ENCODE assay signal across 8 cellular contexts in the genomic region with DNA sequence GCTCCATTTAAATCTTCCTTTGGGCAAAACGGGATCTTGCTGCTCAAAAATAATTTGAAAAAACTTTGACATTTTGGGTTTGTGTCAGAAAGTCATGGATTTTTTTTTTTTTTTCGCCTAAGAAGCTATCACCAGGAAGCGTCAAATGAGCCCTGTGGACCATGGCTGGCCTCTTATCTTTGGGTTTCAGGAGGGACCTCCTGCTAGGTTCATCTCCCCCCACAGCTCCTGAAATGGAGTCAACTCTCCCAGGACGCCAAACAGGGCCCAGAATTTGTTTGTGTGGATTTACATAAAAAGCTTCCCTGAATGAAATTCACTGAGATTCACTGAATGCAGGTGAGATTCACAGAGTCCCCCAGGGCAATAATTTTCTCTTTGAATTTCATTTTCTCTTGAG.
"Had no signal": no experiment of that assay in that cellular context is flagged by ENCODE, and none has a peak within 500 bp of the region (broad histone marks: within the 10 kb centered on the region; RNA-seq: fewer than 3 reads in every experiment).

No MANE protein-coding gene starts in this region.

- H3K9me3 Mint-ChIP-seq: H9, IgD-negative memory B cell had no signal

- H3K27ac Mint-ChIP-seq: IgD-negative memory B cell had no signal

- DNase-seq: GOT3, H9, HCEC 1CT, KG1 had no signal

- H3K36me3 Mint-ChIP-seq: IgD-negative memory B cell had no signal

- H3K27ac ChIP-seq: HL-60 had no signal

- FAIRE-seq: H54, HepG2 had no signal

- H3K4me3 Mint-ChIP-seq: H9, IgD-negative memory B cell had no signal

- H3K27me3 Mint-ChIP-seq: IgD-negative memory B cell had no signal

- ATAC-seq: HepG2 had no signal
